In genomic region chr11:65857500-65858353, GRCh38 we compare ENCODE assay signal across 1 cellular context.
TF ChIP-seq lines count a peak whose summit lies in the region.

CFL1 (minus strand) TSS chr11:65858180; CDS start chr11:65858099, 81 bp downstream.

TF ChIP-seq in HepG2, 621 proteins besides CTCF, POLR2A, EP300 and RAD21 (continued from another document and continues in another):
- peak; percentile 92; the same call in 1 of the 2 replicates for TF ChIP-seq HMGXB3 (CRISPR knock-in tag; IDR thresholded peaks at IDR 0.05; ENCODE audit: borderline replicate concordance)
- no peak for TF ChIP-seq HNRNPK (IDR thresholded peaks at IDR 0.05; ENCODE audit: low read depth, low read length, poor library complexity, severe bottlenecking)
- TF ChIP-seq IRF2 (CRISPR knock-in tag; IDR thresholded peaks at IDR 0.05): peak; percentile 89
- TF ChIP-seq ZNF318 (CRISPR knock-in tag; IDR thresholded peaks at IDR 0.05): no peak
- no peak for TF ChIP-seq TRAFD1 (CRISPR knock-in tag; IDR thresholded peaks at IDR 0.05; ENCODE audit: borderline replicate concordance)
- 0 out of 2 replicates have a peak, but pooled peaks have one; percentile 60 for TF ChIP-seq ZNF510 (CRISPR knock-in tag; IDR thresholded peaks at IDR 0.05; ENCODE audit: low read depth)
- TF ChIP-seq RARG (CRISPR knock-in tag; IDR thresholded peaks at IDR 0.05; ENCODE audit: low read depth): no peak
- peak; percentile 26; the same call in 1 of the 2 replicates for TF ChIP-seq NCOA2 (CRISPR knock-in tag; IDR thresholded peaks at IDR 0.05)
- TF ChIP-seq ZNF790 (CRISPR knock-in tag; IDR thresholded peaks at IDR 0.05; ENCODE audit: borderline replicate concordance): no peak; the same call in 1 of the 2 replicates
- 0 out of 2 replicates have a peak, but pooled peaks have one; percentile 4 for TF ChIP-seq BRCA1 (CRISPR knock-in tag; IDR thresholded peaks at IDR 0.05)
- TF ChIP-seq DPF2 (CRISPR knock-in tag; IDR thresholded peaks at IDR 0.05; ENCODE audit: borderline replicate concordance, low read depth): no peak
- no peak for TF ChIP-seq SP1 (IDR thresholded peaks at IDR 0.05)
- peak; percentile 59; the same call in 1 of the 2 replicates for TF ChIP-seq SP1 (CRISPR knock-in tag; IDR thresholded peaks at IDR 0.05)
- TF ChIP-seq GTF3A (CRISPR knock-in tag; conservative IDR thresholded peaks at IDR 0.05): no peak
- TF ChIP-seq KMT2B (CRISPR knock-in tag; IDR thresholded peaks at IDR 0.05): no peak
- TF ChIP-seq DMAP1 (CRISPR knock-in tag; IDR thresholded peaks at IDR 0.05): peak; percentile 48
- no peak; the same call in 1 of the 2 replicates for TF ChIP-seq KMT2A (CRISPR knock-in tag; IDR thresholded peaks at IDR 0.05)
- TF ChIP-seq SMAD1 (CRISPR knock-in tag; IDR thresholded peaks at IDR 0.05; ENCODE audit: borderline replicate concordance, low read depth): 0 out of 2 replicates have a peak, but pooled peaks have one; percentile 78
- no peak; the same call in 1 of the 2 replicates for TF ChIP-seq ZBTB20 (CRISPR knock-in tag; IDR thresholded peaks at IDR 0.05; ENCODE audit: borderline replicate concordance, low read depth)
- peak; percentile 42 for TF ChIP-seq TBX2 (CRISPR knock-in tag; IDR thresholded peaks at IDR 0.05; ENCODE audit: borderline replicate concordance)
- peak; percentile 31 for TF ChIP-seq PHF5A (CRISPR knock-in tag; IDR thresholded peaks at IDR 0.05; ENCODE audit: low read depth, unreplicated experiment)
- no peak for TF ChIP-seq ZNF235 (CRISPR knock-in tag; IDR thresholded peaks at IDR 0.05; ENCODE audit: borderline replicate concordance)
- TF ChIP-seq ZNF263 (CRISPR knock-in tag; IDR thresholded peaks at IDR 0.05): no peak
- TF ChIP-seq TMF1 (CRISPR knock-in tag; IDR thresholded peaks at IDR 0.05; ENCODE audit: low read depth): peak; percentile 52; the same call in 1 of the 2 replicates
- TF ChIP-seq ZFYVE20 (CRISPR knock-in tag; IDR thresholded peaks at IDR 0.05; ENCODE audit: borderline replicate concordance, low read depth): peak; percentile 56; the same call in 1 of the 2 replicates
- TF ChIP-seq ZNF207 (IDR thresholded peaks at IDR 0.05; ENCODE audit: borderline replicate concordance): no peak
- no peak for TF ChIP-seq TRIM22 (IDR thresholded peaks at IDR 0.05)
- no peak for TF ChIP-seq NR2F2 (IDR thresholded peaks at IDR 0.05; ENCODE audit: borderline replicate concordance, low read depth)
- TF ChIP-seq ZNF136 (CRISPR knock-in tag; IDR thresholded peaks at IDR 0.05; ENCODE audit: low read depth): no peak
- TF ChIP-seq ZMAT3 (CRISPR knock-in tag; conservative IDR thresholded peaks at IDR 0.05): peak; percentile 42; the same call in 1 of the 2 replicates
- TF ChIP-seq POLR2AphosphoS2 (IDR thresholded peaks at IDR 0.05; ENCODE audit: low read depth, low read length): peak; percentile 88
- TF ChIP-seq RXRA (CRISPR knock-in tag; IDR thresholded peaks at IDR 0.05): peak; percentile 53; the same call in 1 of the 2 replicates
- TF ChIP-seq ISL2 (CRISPR knock-in tag; IDR thresholded peaks at IDR 0.05): peak; percentile 15; the same call in 1 of the 2 replicates
- peak; percentile 69 for TF ChIP-seq YY1 (IDR thresholded peaks at IDR 0.05; ENCODE audit: insufficient read depth, insufficient replicate concordance, low read depth, low read length)
- no peak; the same call in 1 of the 2 replicates for TF ChIP-seq NAIF1 (CRISPR knock-in tag; IDR thresholded peaks at IDR 0.05; ENCODE audit: borderline replicate concordance)
- no peak for TF ChIP-seq RFX3 (CRISPR knock-in tag; IDR thresholded peaks at IDR 0.05)
- peak; percentile 57; the same call in 1 of the 2 replicates for TF ChIP-seq YEATS4 (CRISPR knock-in tag; IDR thresholded peaks at IDR 0.05; ENCODE audit: borderline replicate concordance)
- TF ChIP-seq ZNF784 (CRISPR knock-in tag; IDR thresholded peaks at IDR 0.05; ENCODE audit: borderline replicate concordance): no peak
- TF ChIP-seq ZNF816 (CRISPR knock-in tag; IDR thresholded peaks at IDR 0.05; ENCODE audit: borderline replicate concordance): peak; percentile 90
- TF ChIP-seq PHB2 (IDR thresholded peaks at IDR 0.05; ENCODE audit: partially characterized antibody): no peak
- TF ChIP-seq FOXO1 (CRISPR knock-in tag; IDR thresholded peaks at IDR 0.05): 0 out of 2 replicates have a peak, but pooled peaks have one; percentile 65
- no peak for TF ChIP-seq TOE1 (CRISPR knock-in tag; IDR thresholded peaks at IDR 0.05)
- TF ChIP-seq MAFF (IDR thresholded peaks at IDR 0.05; ENCODE audit: low read depth, low read length): no peak
- TF ChIP-seq ETV6 (CRISPR knock-in tag; conservative IDR thresholded peaks at IDR 0.05): peak; percentile 38
- TF ChIP-seq IKZF1 (IDR thresholded peaks at IDR 0.05): no peak
- 0 out of 2 replicates have a peak, but pooled peaks have one; percentile 66 for TF ChIP-seq RXRB (CRISPR knock-in tag; IDR thresholded peaks at IDR 0.05; ENCODE audit: borderline replicate concordance)
- no peak for TF ChIP-seq U2AF2 (IDR thresholded peaks at IDR 0.05; ENCODE audit: low read depth, low read length)
- peak; percentile 85 for TF ChIP-seq E2F5 (CRISPR knock-in tag; conservative IDR thresholded peaks at IDR 0.05)
- TF ChIP-seq FOSL2 (CRISPR knock-in tag; IDR thresholded peaks at IDR 0.05): peak; percentile 14; the same call in 1 of the 2 replicates
- no peak for TF ChIP-seq DBP (CRISPR knock-in tag; IDR thresholded peaks at IDR 0.05; ENCODE audit: not compliant biosample characterization)
